ENCODE assay signal across 2 cellular contexts in the genomic region with DNA sequence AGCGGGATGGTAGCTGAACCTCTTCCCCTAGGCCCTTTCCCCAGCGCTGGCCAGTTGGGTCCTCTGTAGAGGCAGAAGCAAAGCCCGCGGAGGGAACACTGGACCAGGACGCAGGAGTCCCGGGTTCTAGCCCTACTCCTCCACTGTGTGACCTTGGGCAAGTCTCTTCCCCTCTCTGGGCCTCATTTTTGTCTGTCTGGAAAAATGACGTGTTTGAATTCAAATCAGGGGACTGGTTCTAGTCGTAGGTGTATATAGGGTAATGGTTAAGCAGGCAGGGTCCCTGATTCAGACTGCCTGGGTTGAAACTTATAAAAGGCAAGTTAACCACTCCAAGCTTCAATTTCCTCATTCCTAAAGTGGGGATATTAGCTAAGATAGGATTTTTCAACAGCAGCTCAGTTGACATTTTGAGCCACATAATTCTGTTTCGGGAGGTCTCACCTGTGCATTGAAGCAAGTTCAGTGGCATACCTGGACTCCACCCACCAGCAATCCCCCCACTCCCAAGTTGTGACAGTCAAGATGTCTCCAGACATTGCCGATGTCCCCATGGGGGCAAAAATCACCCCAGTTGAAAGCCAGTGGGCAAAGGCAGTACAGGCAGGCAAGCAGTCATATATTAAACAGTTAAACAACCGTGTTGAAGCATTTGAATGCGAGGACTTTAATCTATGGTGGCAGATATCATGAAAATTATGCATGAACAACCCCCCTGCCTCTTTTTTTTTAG.
TF ChIP-seq lines count a peak whose summit lies in the region.

No MANE protein-coding gene starts in this region.

TF ChIP-seq in GM23338, 12 proteins besides CTCF, POLR2A, EP300 and RAD21 (continues in another document):
- TF ChIP-seq ZNF114 (CRISPR knock-in tag; IDR thresholded peaks at IDR 0.05) (no peak), JUNB (IDR thresholded peaks at IDR 0.05; ENCODE audit: unreplicated experiment) (no peak), CREB1 (CRISPR knock-in tag; IDR thresholded peaks at IDR 0.05; ENCODE audit: low read depth) (no peak), EZH2phosphoT487 (IDR thresholded peaks at IDR 0.05; ENCODE audit: unreplicated experiment) (no peak), STAT1 (IDR thresholded peaks at IDR 0.05; ENCODE audit: unreplicated experiment) (no peak), ZNF331 (CRISPR knock-in tag; IDR thresholded peaks at IDR 0.05; ENCODE audit: low read depth) (no peak), EZH2 (IDR thresholded peaks at IDR 0.05; ENCODE audit: low read depth, unreplicated experiment) (no peak), ZNF462 (CRISPR knock-in tag; IDR thresholded peaks at IDR 0.05) (no peak)
- TF ChIP-seq, protein P1, sequence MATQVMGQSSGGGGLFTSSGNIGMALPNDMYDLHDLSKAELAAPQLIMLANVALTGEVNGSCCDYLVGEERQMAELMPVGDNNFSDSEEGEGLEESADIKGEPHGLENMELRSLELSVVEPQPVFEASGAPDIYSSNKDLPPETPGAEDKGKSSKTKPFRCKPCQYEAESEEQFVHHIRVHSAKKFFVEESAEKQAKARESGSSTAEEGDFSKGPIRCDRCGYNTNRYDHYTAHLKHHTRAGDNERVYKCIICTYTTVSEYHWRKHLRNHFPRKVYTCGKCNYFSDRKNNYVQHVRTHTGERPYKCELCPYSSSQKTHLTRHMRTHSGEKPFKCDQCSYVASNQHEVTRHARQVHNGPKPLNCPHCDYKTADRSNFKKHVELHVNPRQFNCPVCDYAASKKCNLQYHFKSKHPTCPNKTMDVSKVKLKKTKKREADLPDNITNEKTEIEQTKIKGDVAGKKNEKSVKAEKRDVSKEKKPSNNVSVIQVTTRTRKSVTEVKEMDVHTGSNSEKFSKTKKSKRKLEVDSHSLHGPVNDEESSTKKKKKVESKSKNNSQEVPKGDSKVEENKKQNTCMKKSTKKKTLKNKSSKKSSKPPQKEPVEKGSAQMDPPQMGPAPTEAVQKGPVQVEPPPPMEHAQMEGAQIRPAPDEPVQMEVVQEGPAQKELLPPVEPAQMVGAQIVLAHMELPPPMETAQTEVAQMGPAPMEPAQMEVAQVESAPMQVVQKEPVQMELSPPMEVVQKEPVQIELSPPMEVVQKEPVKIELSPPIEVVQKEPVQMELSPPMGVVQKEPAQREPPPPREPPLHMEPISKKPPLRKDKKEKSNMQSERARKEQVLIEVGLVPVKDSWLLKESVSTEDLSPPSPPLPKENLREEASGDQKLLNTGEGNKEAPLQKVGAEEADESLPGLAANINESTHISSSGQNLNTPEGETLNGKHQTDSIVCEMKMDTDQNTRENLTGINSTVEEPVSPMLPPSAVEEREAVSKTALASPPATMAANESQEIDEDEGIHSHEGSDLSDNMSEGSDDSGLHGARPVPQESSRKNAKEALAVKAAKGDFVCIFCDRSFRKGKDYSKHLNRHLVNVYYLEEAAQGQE (IDR thresholded peaks at IDR 0.05; ENCODE audit: unreplicated experiment), result no peak

TF ChIP-seq in endothelial cell of umbilical vein, 7 proteins besides CTCF, POLR2A, EP300 and RAD21:
- no peak for TF ChIP-seq MAX (IDR thresholded peaks at IDR 0.05; ENCODE audit: insufficient read depth, insufficient read length)
TF ChIP-seq in endothelial cell of umbilical vein: peak in this region for 0.
